Comparison of ENCODE assay signal across 2 cellular contexts in the genomic region with DNA sequence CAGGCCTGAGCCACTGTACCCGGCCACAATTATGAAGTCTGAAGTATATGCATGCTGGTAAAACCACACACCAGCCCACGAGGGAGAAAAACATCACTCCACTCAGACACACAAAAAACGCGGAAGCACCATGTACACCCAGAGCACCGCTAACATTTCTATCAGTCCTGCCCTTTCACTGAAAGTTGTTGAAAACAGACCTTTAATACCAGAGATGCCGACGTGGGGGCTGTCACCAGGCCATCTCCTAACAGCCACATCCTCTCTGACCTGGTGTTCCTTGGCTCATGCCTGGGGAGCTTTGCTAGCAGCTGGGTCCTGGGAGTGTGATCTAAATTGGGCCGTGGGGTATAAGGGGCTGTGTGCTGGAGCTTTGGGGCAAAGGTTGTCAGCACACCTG.
TF ChIP-seq lines count a peak whose summit lies in the region.

No MANE protein-coding gene starts in this region.

TF ChIP-seq in A549, 52 proteins besides CTCF, POLR2A, EP300 and RAD21:
- TF ChIP-seq, protein P1, sequence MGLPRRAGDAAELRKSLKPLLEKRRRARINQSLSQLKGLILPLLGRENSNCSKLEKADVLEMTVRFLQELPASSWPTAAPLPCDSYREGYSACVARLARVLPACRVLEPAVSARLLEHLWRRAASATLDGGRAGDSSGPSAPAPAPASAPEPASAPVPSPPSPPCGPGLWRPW (IDR thresholded peaks at IDR 0.05) = no peak
- TF ChIP-seq, protein P2, sequence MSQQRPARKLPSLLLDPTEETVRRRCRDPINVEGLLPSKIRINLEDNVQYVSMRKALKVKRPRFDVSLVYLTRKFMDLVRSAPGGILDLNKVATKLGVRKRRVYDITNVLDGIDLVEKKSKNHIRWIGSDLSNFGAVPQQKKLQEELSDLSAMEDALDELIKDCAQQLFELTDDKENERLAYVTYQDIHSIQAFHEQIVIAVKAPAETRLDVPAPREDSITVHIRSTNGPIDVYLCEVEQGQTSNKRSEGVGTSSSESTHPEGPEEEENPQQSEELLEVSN (IDR thresholded peaks at IDR 0.05; ENCODE audit: borderline replicate concordance, low read depth) = no peak
- TF ChIP-seq MAZ (IDR thresholded peaks at IDR 0.05; ENCODE audit: borderline replicate concordance, low read depth, low read length) = no peak
- TF ChIP-seq CEBPB (IDR thresholded peaks at IDR 0.05) = no peak
- TF ChIP-seq ZNF302 (CRISPR knock-in tag; IDR thresholded peaks at IDR 0.05) = no peak
- TF ChIP-seq HOXA7 (CRISPR knock-in tag; IDR thresholded peaks at IDR 0.05) = no peak
- no peak for TF ChIP-seq FOSL2 (IDR thresholded peaks at IDR 0.05)
- TF ChIP-seq FOSL2 (CRISPR knock-in tag; IDR thresholded peaks at IDR 0.05) = no peak
- TF ChIP-seq CHD4 (IDR thresholded peaks at IDR 0.05; ENCODE audit: borderline replicate concordance) = no peak
- TF ChIP-seq PBX3 (IDR thresholded peaks at IDR 0.05) = no peak
- no peak for TF ChIP-seq EHF (CRISPR knock-in tag; IDR thresholded peaks at IDR 0.05)
- TF ChIP-seq PHF8 (IDR thresholded peaks at IDR 0.05; ENCODE audit: borderline replicate concordance, low read depth) = no peak
- no peak for TF ChIP-seq USF2 (IDR thresholded peaks at IDR 0.05)
- no peak for TF ChIP-seq FOSB (CRISPR knock-in tag; IDR thresholded peaks at IDR 0.05)
- no peak for TF ChIP-seq ZC3H11A (IDR thresholded peaks at IDR 0.05)
- TF ChIP-seq, protein P3, sequence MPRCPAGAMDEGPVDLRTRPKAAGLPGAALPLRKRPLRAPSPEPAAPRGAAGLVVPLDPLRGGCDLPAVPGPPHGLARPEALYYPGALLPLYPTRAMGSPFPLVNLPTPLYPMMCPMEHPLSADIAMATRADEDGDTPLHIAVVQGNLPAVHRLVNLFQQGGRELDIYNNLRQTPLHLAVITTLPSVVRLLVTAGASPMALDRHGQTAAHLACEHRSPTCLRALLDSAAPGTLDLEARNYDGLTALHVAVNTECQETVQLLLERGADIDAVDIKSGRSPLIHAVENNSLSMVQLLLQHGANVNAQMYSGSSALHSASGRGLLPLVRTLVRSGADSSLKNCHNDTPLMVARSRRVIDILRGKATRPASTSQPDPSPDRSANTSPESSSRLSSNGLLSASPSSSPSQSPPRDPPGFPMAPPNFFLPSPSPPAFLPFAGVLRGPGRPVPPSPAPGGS (IDR thresholded peaks at IDR 0.05) = no peak
- TF ChIP-seq CHD2 (IDR thresholded peaks at IDR 0.05; ENCODE audit: low read length, partially characterized antibody) = no peak
- TF ChIP-seq RCOR1 (IDR thresholded peaks at IDR 0.05; ENCODE audit: low read depth, low read length) = no peak
- no peak for TF ChIP-seq ELK1 (IDR thresholded peaks at IDR 0.05; ENCODE audit: low read depth, low read length)
TF ChIP-seq in A549: peak in this region for 0.

TF ChIP-seq in IMR-90, 13 proteins besides CTCF, POLR2A, EP300 and RAD21:
- TF ChIP-seq MAFK (IDR thresholded peaks at IDR 0.05; ENCODE audit: low read depth, low read length) = no peak
- TF ChIP-seq SMC3 (IDR thresholded peaks at IDR 0.05; ENCODE audit: low read depth, low read length) = no peak
- TF ChIP-seq ELK1 (IDR thresholded peaks at IDR 0.05; ENCODE audit: borderline replicate concordance, low read depth, low read length) = no peak
- no peak for TF ChIP-seq BHLHE40 (IDR thresholded peaks at IDR 0.05; ENCODE audit: low read depth, low read length)
- TF ChIP-seq CHD1 (IDR thresholded peaks at IDR 0.05; ENCODE audit: low read depth, low read length) = no peak
- no peak for TF ChIP-seq MXI1 (IDR thresholded peaks at IDR 0.05; ENCODE audit: borderline replicate concordance, low read depth, low read length)
- TF ChIP-seq MAZ (IDR thresholded peaks at IDR 0.05; ENCODE audit: borderline replicate concordance, low read depth, low read length) = no peak
- TF ChIP-seq NFE2L2 (IDR thresholded peaks at IDR 0.05; ENCODE audit: low read depth, low read length) = no peak
- no peak for TF ChIP-seq FOS (IDR thresholded peaks at IDR 0.05; ENCODE audit: low read depth, low read length)
- no peak for TF ChIP-seq USF2 (IDR thresholded peaks at IDR 0.05; ENCODE audit: low read depth, low read length)
- no peak for TF ChIP-seq CEBPB (IDR thresholded peaks at IDR 0.05; ENCODE audit: low read depth, low read length)
